Comparison of ENCODE assay signal across 11 cellular contexts in genomic region chr10:99981581-99982199, GRCh38. TPM values are rescaled to one million over a fixed set of nuclear protein-coding genes. Genes with fewer than 3 reads are reported as not detected.
DNase-seq lines count a peak whose midpoint lies in the region; ATAC-seq and TF ChIP-seq lines count a peak whose summit lies in the region.
"Had no signal": no experiment of that assay in that cellular context is flagged by ENCODE, and none has a peak within 500 bp of the region (broad histone marks: within the 10 kb centered on the region; RNA-seq: fewer than 3 reads in every experiment).

No MANE protein-coding gene starts in this region.

- H3K27ac ChIP-seq in fibroblast of lung (ENCODE audit: insufficient read depth, low read length) (peak overlapping the region; percentile 39), stomach (peak overlapping the region in 3 of 5 donors; percentile 10 to 31 (median 29))
- no peak overlapping the region for H3K27ac ChIP-seq in CD8-positive, alpha-beta T cell (ENCODE audit: low read depth, low read length)

- TF ChIP-seq CTCF in fibroblast of lung (conservative IDR thresholded peaks at IDR 0.05 in 1 of 2, IDR thresholded peaks at IDR 0.05 in 1 of 2; ENCODE audit: low read depth in 1 of 2, low read length in 2 of 2) = no peak
- no peak for TF ChIP-seq CTCF in stomach (IDR thresholded peaks at IDR 0.05)
- no peak for TF ChIP-seq CTCF in CD8-positive, alpha-beta T cell (IDR thresholded peaks at IDR 0.05)

- no peak overlapping the region for H3K27ac Mint-ChIP-seq in CD8-positive, alpha-beta T cell
- H3K27ac Mint-ChIP-seq: effector memory CD8-positive, alpha-beta T cell had no signal

- H3K27me3 Mint-ChIP-seq in CD8-positive, alpha-beta T cell (ENCODE audit: low read depth) = no peaks in the 10 kb centered on the region
- H3K27me3 Mint-ChIP-seq: effector memory CD8-positive, alpha-beta T cell had no signal

- H3K4me3 ChIP-seq in fibroblast of lung (replicated peaks in 1 of 4; ENCODE audit: control extremely low read depth in 1 of 4, insufficient read depth in 1 of 4, low read depth in 3 of 4, low read length in 4 of 4) (no peak overlapping the region), stomach (no peak overlapping the region)
- no peak overlapping the region for H3K4me3 ChIP-seq in CD8-positive, alpha-beta T cell (ENCODE audit: low read depth, low read length)

- no peaks in the 10 kb centered on the region for H3K9me3 ChIP-seq in fibroblast of lung (ENCODE audit: control insufficient read depth, insufficient read depth, low read depth, low read length)
- no peaks in the 10 kb centered on the region for H3K9me3 ChIP-seq in stomach
- H3K9me3 ChIP-seq in CD8-positive, alpha-beta T cell (ENCODE audit: low read length) = no peaks in the 10 kb centered on the region

- TF ChIP-seq EP300 in stomach (IDR thresholded peaks at IDR 0.05) = no peak

- H3K4me3 Mint-ChIP-seq in CD8-positive, alpha-beta T cell = no peak overlapping the region
- H3K4me3 Mint-ChIP-seq: effector memory CD8-positive, alpha-beta T cell had no signal

- no peak for ATAC-seq in HG03460 (IDR thresholded peaks at IDR 0.05; ENCODE audit: unreplicated experiment)
- ATAC-seq in HG03095 (IDR thresholded peaks at IDR 0.05; ENCODE audit: unreplicated experiment) = no peak
- no peak for ATAC-seq in CD8-positive, alpha-beta T cell
- ATAC-seq: effector memory CD8-positive, alpha-beta T cell had no signal

- H3K4me2 ChIP-seq in fibroblast of lung (ENCODE audit: extremely low read depth, insufficient read depth, low read length) = no peak overlapping the region

- CTCF ChIA-PET in CD8-positive, alpha-beta T cell (lab: Charles Lee) = interaction anchor here (0.9 to 2.5 kb wide), 3 partner anchors 28 to 136 kb away, joined by 3 to 7 read pairs (median 3); partner anchors contain the start of gene DNMBP

- H3K27me3 ChIP-seq in fibroblast of lung (ENCODE audit: control insufficient read depth, insufficient read depth, low read length) = no peaks in the 10 kb centered on the region
- no peaks in the 10 kb centered on the region for H3K27me3 ChIP-seq in stomach
- H3K27me3 ChIP-seq in CD8-positive, alpha-beta T cell (ENCODE audit: insufficient read depth, low read length) = no peaks in the 10 kb centered on the region

- DNase-seq in NCI-H1092 treated with DMSO at 0.1 percent for 48 hours (lab: John Stamatoyannopoulos, UW) (peak; percentile 32), NCI-H1092 (lab: John Stamatoyannopoulos, UW) (no peak), NCI-H82 treated with DMSO at 0.1 percent for 48 hours (lab: John Stamatoyannopoulos, UW; ENCODE audit: unreplicated experiment) (peak; percentile 90), fibroblast of lung (ENCODE audit: low read depth in 2 of 2) (no peak), stomach (no peak)
- DNase-seq in CD8-positive, alpha-beta T cell = no peak
- DNase-seq: aorta; effector memory CD8-positive, alpha-beta T cell; NCI-H1436 had no signal

- intact Hi-C loops in stomach (cut with DNase I; ENCODE audit: low total_unique reads) = no loop called here
- intact Hi-C loops in CD8-positive, alpha-beta T cell (cut with DNase I, micrococcal nuclease) = no loop called here

- H3K4me1 Mint-ChIP-seq in CD8-positive, alpha-beta T cell (ENCODE audit: low read depth) = peaks cover 8% of the 10 kb centered on the region

- no peaks in the 10 kb centered on the region for H3K36me3 Mint-ChIP-seq in CD8-positive, alpha-beta T cell

- no peaks in the 10 kb centered on the region for H3K9me3 Mint-ChIP-seq in CD8-positive, alpha-beta T cell
- H3K9me3 Mint-ChIP-seq: effector memory CD8-positive, alpha-beta T cell had no signal

- H3K4me1 ChIP-seq in fibroblast of lung (ENCODE audit: control insufficient read depth, extremely low read depth, insufficient read depth, low read length) (peaks cover 34% of the 10 kb centered on the region), stomach (peaks cover 8 to 58% (median 34%) of the 10 kb centered on the region in 4 donors)
- H3K4me1 ChIP-seq in CD8-positive, alpha-beta T cell (ENCODE audit: insufficient read depth, low read length) = no peaks in the 10 kb centered on the region

- H4K20me1 ChIP-seq in fibroblast of lung (ENCODE audit: control insufficient read depth, extremely low read depth, insufficient read depth, low read length) = no peaks in the 10 kb centered on the region

- POLR2A ChIA-PET in CD8-positive, alpha-beta T cell (lab: Charles Lee) = no interaction called here

- H3K36me3 ChIP-seq in fibroblast of lung (ENCODE audit: control insufficient read depth, insufficient read depth, low read length) = no peaks in the 10 kb centered on the region
- no peaks in the 10 kb centered on the region for H3K36me3 ChIP-seq in stomach
- no peaks in the 10 kb centered on the region for H3K36me3 ChIP-seq in CD8-positive, alpha-beta T cell (ENCODE audit: insufficient read depth, low read length)

- no peak overlapping the region for H2AFZ ChIP-seq in fibroblast of lung (ENCODE audit: low read length)

- peaks cover 84% of the 10 kb centered on the region for H3K79me2 ChIP-seq in fibroblast of lung (ENCODE audit: control insufficient read depth, insufficient read depth, low read length)

- WGBS in stomach, 5 donors = 51 to 70% (median 53%) methylated on average over 6 of the region's 6 CpGs

- TF ChIP-seq POLR2A in stomach (IDR thresholded peaks at IDR 0.05) = no peak

- H3K9ac ChIP-seq in fibroblast of lung (ENCODE audit: insufficient read depth, low read length) = no peak overlapping the region

RNA-seq across cellular contexts. Expression of gene DNMBP, which starts 28.1 kb away (rescaled TPM):
- 5.9 and 12.9 TPM in 2 replicates for total RNA-seq in fibroblast of lung
- polyA plus RNA-seq in fibroblast of lung = 17.6 and 21.2 TPM in 2 replicates
- polyA plus RNA-seq in fibroblast of lung (2012) = 11.3 and 15.0 TPM in 2 replicates
- polyA minus RNA-seq in fibroblast of lung (ENCODE audit: low replicate concordance) = 13.8 and 16.1 TPM in 2 replicates
- total RNA-seq in stomach = 10 to 100 TPM; 13.0 to 44.6 (median 39.7) TPM
- polyA plus RNA-seq in stomach = 10 to 100 TPM in 2 of 3 donors, 1 to 10 TPM in 1; 8.5 to 38.2 (median 11.1) TPM
- 1 to 10 TPM; 4.0 to 4.1 TPM for total RNA-seq in CD8-positive, alpha-beta T cell

Comparison
In these comparisons a context has a peak if more than half of its experiments do, and no peak if none do; other contexts are left out.
1. DNase-seq: peak in NCI-H1092 treated with DMSO at 0.1 percent for 48 hours (single experiment) and NCI-H82 treated with DMSO at 0.1 percent for 48 hours (single experiment); none in NCI-H1092 (single experiment), fibroblast of lung (0 of 2), stomach (single experiment) and CD8-positive, alpha-beta T cell (0 of 7).